In genomic region chr6:19408331-19408730, GRCh38 we compare ENCODE assay signal across 15 cellular contexts.
A peak's percentile ranks its signal among the peaks of the same experiment; 100 is the strongest.
DNase-seq lines count a peak whose midpoint lies in the region; TF ChIP-seq lines count a peak whose summit lies in the region.
"Had no signal": no experiment of that assay in that cellular context is flagged by ENCODE, and none has a peak within 500 bp of the region (broad histone marks: within the 10 kb centered on the region; RNA-seq: fewer than 3 reads in every experiment).

No MANE protein-coding gene starts in this region.

- in situ Hi-C loops in astrocyte of the spinal cord (cut with HindIII; ENCODE audit: low sequenced_read_pairs): no loop called here

- no peaks in the 10 kb centered on the region for H3K27me3 ChIP-seq in Karpas-422 (ENCODE audit: low read length)

- DNase-seq in DMS 273 (lab: John Stamatoyannopoulos, UW; ENCODE audit: unreplicated experiment): peak; percentile 92
- peak; percentile 81 for DNase-seq in NCI-H1694 treated with DMSO at 0.1 percent for 48 hours (lab: John Stamatoyannopoulos, UW)
- peak; percentile 22 for DNase-seq in astrocyte of the spinal cord (ENCODE audit: low read depth, low spot score)
- peak; percentile 3 for DNase-seq in fibroblast of peridontal ligament (ENCODE audit: extremely low read depth)
- DNase-seq in NCI-H510A treated with DMSO at 0.1 percent for 48 hours (lab: John Stamatoyannopoulos, UW): no peak
- no peak for DNase-seq in NCI-H1092 treated with DMSO at 0.1 percent for 48 hours (lab: John Stamatoyannopoulos, UW)
- DNase-seq in Karpas-422: no peak
- DNase-seq in NCI-H774 (lab: John Stamatoyannopoulos, UW): no peak
- DNase-seq: Calu3; CD4-positive, alpha-beta T cell; NCI-H1048; NCI-H187 treated with DMSO at 0.1 percent for 48 hours; NCI-H2227 treated with DMSO at 0.1 percent for 48 hours had no signal

- H3K4me1 ChIP-seq in Karpas-422 (ENCODE audit: low read length): no peaks in the 10 kb centered on the region

- no peak for TF ChIP-seq CTCF in astrocyte of the spinal cord (IDR thresholded peaks at IDR 0.05; ENCODE audit: low read depth, low read length)

- H3K27ac ChIP-seq in Karpas-422 (ENCODE audit: low read length): no peak overlapping the region
- H3K27ac ChIP-seq: A549 had no signal

- H3K4me3 ChIP-seq in astrocyte of the spinal cord (ENCODE audit: low read depth, low read length): no peak overlapping the region
- H3K4me3 ChIP-seq in Karpas-422 (ENCODE audit: low read length): no peak overlapping the region
- H3K4me3 ChIP-seq: A549, K562 had no signal

- no peak overlapping the region for H3K9ac ChIP-seq in Karpas-422 (ENCODE audit: low read length)

- H3K79me2 ChIP-seq in Karpas-422 (ENCODE audit: low read length): no peaks in the 10 kb centered on the region

- no peaks in the 10 kb centered on the region for H3K36me3 ChIP-seq in Karpas-422 (ENCODE audit: insufficient read depth, low read length)

- no peak overlapping the region for H2AFZ ChIP-seq in Karpas-422 (ENCODE audit: low read length)

- no peak overlapping the region for H3K4me2 ChIP-seq in Karpas-422 (ENCODE audit: low read depth, low read length, poor library complexity, severe bottlenecking)
- H3K4me2 ChIP-seq: A549 had no signal

- no peaks in the 10 kb centered on the region for H4K20me1 ChIP-seq in Karpas-422 (ENCODE audit: insufficient read depth, low read depth, low read length)

- H3K9me3 ChIP-seq in Karpas-422 (ENCODE audit: low read length): no peaks in the 10 kb centered on the region

- no peaks in the 10 kb centered on the region; the same call in 1 of the 2 replicates for H3K9me2 ChIP-seq in Karpas-422 (replicated peaks; ENCODE audit: insufficient read depth, low read length)

Comparison
In these comparisons a context has a peak if more than half of its experiments do, and no peak if none do; other contexts are left out.
1. DNase-seq: peak in DMS 273 (single experiment), NCI-H1694 treated with DMSO at 0.1 percent for 48 hours (single experiment), astrocyte of the spinal cord (single experiment) and fibroblast of peridontal ligament (single experiment); none in NCI-H510A treated with DMSO at 0.1 percent for 48 hours (single experiment), NCI-H1092 treated with DMSO at 0.1 percent for 48 hours (single experiment), Karpas-422 (single experiment) and NCI-H774 (single experiment).